1 cellular context compared by ENCODE assay signal in the genomic region with DNA sequence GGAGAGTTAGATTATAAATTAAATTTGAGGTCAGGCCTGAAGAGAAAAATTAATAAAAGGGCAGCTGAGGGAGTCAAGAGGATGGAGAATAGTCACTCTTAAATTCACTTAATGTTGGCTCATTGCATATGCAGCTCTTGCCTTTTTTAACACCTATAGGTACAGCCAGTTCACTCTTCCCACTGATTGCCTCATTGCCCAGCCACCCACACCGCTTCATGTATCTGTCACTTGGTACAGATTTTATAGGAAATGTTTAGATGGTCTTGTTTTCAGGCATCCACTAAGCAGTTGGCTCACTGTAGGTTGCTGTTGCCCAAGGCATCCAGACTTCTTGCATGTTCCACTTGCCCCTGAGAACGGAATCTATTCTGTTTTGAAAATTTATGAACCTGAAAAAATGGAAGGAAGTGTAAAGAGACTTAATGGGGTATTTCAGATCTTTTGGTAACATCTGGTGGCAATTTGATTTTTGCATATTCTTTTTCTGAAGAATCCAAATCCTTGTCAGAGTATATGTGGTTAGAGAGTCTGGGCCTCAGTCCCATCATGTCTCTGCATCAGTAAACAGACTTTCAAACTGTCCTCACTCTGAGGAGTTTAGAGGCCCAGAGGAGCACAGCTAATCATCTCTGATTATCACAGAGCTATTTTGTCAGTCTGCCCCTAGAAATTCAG.
TF ChIP-seq lines count a peak whose summit lies in the region.

No MANE protein-coding gene starts in this region.

TF ChIP-seq in SK-N-SH, 30 proteins besides CTCF, POLR2A, EP300 and RAD21 (continued from another document):
- TF ChIP-seq RFX5 (IDR thresholded peaks at IDR 0.05; ENCODE audit: low read length), result no peak
